28 cellular contexts compared by ENCODE assay signal in the genomic region with DNA sequence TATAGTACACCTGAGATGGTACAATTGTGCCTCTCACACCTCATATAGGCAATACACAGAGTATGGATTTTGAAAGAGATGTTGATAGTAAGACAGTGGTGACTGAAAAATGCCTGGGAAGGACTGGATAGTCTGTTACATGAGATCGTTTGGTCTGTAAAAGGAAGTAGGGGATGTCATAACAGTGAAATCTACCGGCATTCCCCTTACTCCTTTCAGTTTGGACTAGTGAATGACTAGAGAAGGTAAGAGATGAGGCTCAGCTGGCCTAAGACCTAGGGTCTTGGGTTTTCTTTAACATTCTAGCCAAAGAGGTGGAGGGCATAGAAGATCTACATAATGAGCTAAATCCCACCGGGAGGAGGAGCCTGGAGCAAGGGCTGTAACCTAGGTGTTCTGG. TPM values are rescaled to one million over a fixed set of nuclear protein-coding genes. Genes with fewer than 3 reads are reported as not detected.
"Had no signal": no experiment of that assay in that cellular context is flagged by ENCODE, and none has a peak within 500 bp of the region (broad histone marks: within the 10 kb centered on the region; RNA-seq: fewer than 3 reads in every experiment).

No MANE protein-coding gene starts in this region.

- H3K4me3 ChIP-seq: dorsolateral prefrontal cortex, gastrocnemius medialis, lung, pancreas, right lobe of liver, stomach, thyroid gland, vagina had no signal

- DNase-seq: dorsolateral prefrontal cortex; effector CD4-positive, alpha-beta T cell; foreskin fibroblast; gastrocnemius medialis; head of caudate nucleus; left ventricle myocardium superior; natural killer cell; pancreas; retina; right lobe of liver; small intestine; stimulated activated CD4-positive, alpha-beta T cell treated with anti-CD3 and anti-CD28 coated beads, Interleukin-15, amount 100 ng/mL, for 24 hours; stimulated activated CD4-positive, alpha-beta T cell treated with anti-CD3 and anti-CD28 coated beads, Interleukin-2, amount 100 ng/mL, for 48 hours; stimulated activated naive CD4-positive, alpha-beta T cell; stomach; thyroid gland; trophoblast cell had no signal

- H3K9me3 Mint-ChIP-seq: natural killer cell had no signal

- H3K27ac ChIP-seq: dorsolateral prefrontal cortex, epithelial cell of prostate, gastrocnemius medialis, neutrophil, pancreas, right lobe of liver, stomach, thyroid gland, vagina had no signal

- H3K4me1 ChIP-seq: gastrocnemius medialis, pancreas, thyroid gland, vagina had no signal

- H3K4me3 Mint-ChIP-seq: memory B cell, natural killer cell had no signal

- H3K27me3 Mint-ChIP-seq: memory B cell had no signal

- H3K36me3 Mint-ChIP-seq: natural killer cell had no signal

- H3K9me3 ChIP-seq: gastrocnemius medialis, neutrophil, pancreas, right lobe of liver, stomach, thyroid gland, vagina had no signal

- H3K27me3 ChIP-seq: gastrocnemius medialis, neutrophil, pancreas, right lobe of liver, stomach, thyroid gland, vagina had no signal

- H3K36me3 ChIP-seq: gastrocnemius medialis, neutrophil, pancreas, right lobe of liver, stomach, thyroid gland, vagina had no signal

- H3K27ac Mint-ChIP-seq: memory B cell, natural killer cell had no signal

- ATAC-seq: esophagus mucosa, gastrocnemius medialis, left ventricle myocardium superior, natural killer cell, pancreas had no signal

RNA-seq across cellular contexts. Expression of gene TAL2, which starts 8.1 kb away (rescaled TPM):
- total RNA-seq: esophagus mucosa, gastrocnemius medialis, glomerular endothelial cell, left ventricle myocardium superior, lung, mononuclear cell, natural killer cell, posterior vena cava, pulmonary artery endothelial cell, thyroid gland, ureter, vagina had no signal
